25 cellular contexts compared by ENCODE assay signal in genomic region chr4:138629669-138630068, GRCh38.
"Had no signal": no experiment of that assay in that cellular context is flagged by ENCODE, and none has a peak within 500 bp of the region (broad histone marks: within the 10 kb centered on the region; RNA-seq: fewer than 3 reads in every experiment).

No MANE protein-coding gene starts in this region.

- H3K4me3 ChIP-seq: stomach, suprapubic skin, testis, thoracic aorta, tibial artery, tibial nerve, transverse colon, upper lobe of left lung, uterus, vagina had no signal

- H3K27me3 ChIP-seq: stomach, suprapubic skin, testis, tibial artery, tibial nerve, transverse colon, upper lobe of left lung, uterus, vagina had no signal

- DNase-seq: stimulated activated CD4-positive, alpha-beta T cell treated with anti-CD3 and anti-CD28 coated beads, Interleukin-2, amount 100 ng/mL, for 24 hours; stimulated activated CD4-positive, alpha-beta T cell treated with anti-CD3 and anti-CD28 coated beads, Interleukin-2, amount 100 ng/mL, for 48 hours; stimulated activated CD4-positive, alpha-beta T cell treated with anti-CD3 and anti-CD28 coated beads, Interleukin-4, amount 100 ng/mL, for 1 hour; stimulated activated CD4-positive, alpha-beta T cell treated with anti-CD3 and anti-CD28 coated beads, Interleukin-4, amount 100 ng/mL, for 24 hours; stimulated activated CD4-positive, alpha-beta T cell treated with anti-CD3 and anti-CD28 coated beads, Interleukin-4, amount 100 ng/mL, for 4 hours; stimulated activated CD8-positive, alpha-beta memory T cell treated with anti-CD3 and anti-CD28 coated beads, Interleukin-4, amount 100 ng/mL, for 48 hours; stimulated activated naive B cell treated with anti-CD40 and anti-IgM and Interleukin-4, amounts not matched to agents 10 μg/mL and 1 μg/mL and 100 μg/mL, for 72 hours; stimulated activated naive CD4-positive, alpha-beta T cell; stimulated activated naive CD4-positive, alpha-beta T cell treated with Interleukin-2 at 50 U/mL for 16 hours; stimulated activated naive CD8-positive, alpha-beta T cell treated with anti-CD3 and anti-CD28 coated beads, Interleukin-15, amount 100 ng/mL, for 72 hours; stimulated activated naive CD8-positive, alpha-beta T cell treated with anti-CD3 and anti-CD28 coated beads, Interleukin-15, Interleukin-2, amounts not matched to agents 100 U/mL and 50 U/mL, for 24 hours; stomach; substantia nigra; testis; tibial artery; transverse colon; trophoblast cell; upper lobe of left lung; uterus had no signal

- ATAC-seq: stimulated activated effector memory CD8-positive, alpha-beta T cell treated with anti-CD3 and anti-CD28 coated beads, Interleukin-12 subunit alpha, Interleukin-12 subunit beta, amount 100 ng/mL, for 72 hours; stimulated activated memory B cell treated with anti-CD40 and anti-IgM and Interleukin-4, amounts not matched to agents 10 μg/mL and 1 μg/mL and 100 μg/mL, for 72 hours; stimulated activated naive B cell treated with anti-CD40 and anti-IgM and Interleukin-4, amounts not matched to agents 10 μg/mL and 1 μg/mL and 100 μg/mL, for 72 hours; stimulated activated naive CD8-positive, alpha-beta T cell treated with anti-CD3 and anti-CD28 coated beads, Interleukin-15, amount 100 ng/mL, for 72 hours; stimulated activated naive CD8-positive, alpha-beta T cell treated with anti-CD3 and anti-CD28 coated beads, Interleukin-15, Interleukin-2, amounts not matched to agents 100 U/mL and 50 U/mL, for 24 hours had no signal

- H3K9me3 ChIP-seq: stomach, suprapubic skin, testis, thoracic aorta, tibial artery, tibial nerve, transverse colon, upper lobe of left lung, uterus, vagina had no signal

- H3K36me3 ChIP-seq: stomach, suprapubic skin, thoracic aorta, tibial artery, tibial nerve, transverse colon, upper lobe of left lung, uterus, vagina had no signal

- H3K27ac ChIP-seq: stomach, suprapubic skin, testis, thoracic aorta, tibial artery, tibial nerve, transverse colon, upper lobe of left lung, uterus, vagina had no signal

- H3K4me1 ChIP-seq: stomach, suprapubic skin, testis, tibial artery, tibial nerve, transverse colon, uterus, vagina had no signal
